In genomic region chr17:68290268-68290954, GRCh38 we compare ENCODE assay signal across 8 cellular contexts. TPM values are rescaled to one million over a fixed set of nuclear protein-coding genes. Genes with fewer than 3 reads are reported as not detected.
DNase-seq lines count a peak whose midpoint lies in the region; ATAC-seq and TF ChIP-seq lines count a peak whose summit lies in the region.

No MANE protein-coding gene starts in this region.

- peak overlapping the region; percentile 45 for H3K4me3 ChIP-seq in BJ (ENCODE audit: low read depth, low read length)
- H3K4me3 ChIP-seq in HUES48 (ENCODE audit: low read depth, low read length), result peak overlapping the region; percentile 66
- H3K4me3 ChIP-seq in dorsolateral prefrontal cortex, result peak overlapping the region; percentile 44 to 83 (median 69)
- no peak overlapping the region for H3K4me3 ChIP-seq in mucosa of descending colon

- DNase-seq in BJ (ENCODE audit: low read depth) (no peak), dorsolateral prefrontal cortex (peak in 9 of 10 donors; percentile 16 to 54 (median 48)), mucosa of descending colon (peak; percentile 40 to 78 (median 54)), NCI-H1048 (lab: John Stamatoyannopoulos, UW) (no peak)
- DNase-seq in activated CD4-positive, alpha-beta T cell treated with anti-CD3 and anti-CD28 coated beads for 48 hours, result peak; percentile 59
- DNase-seq in stimulated activated naive CD4-positive, alpha-beta T cell (lab: John Stamatoyannopoulos, UW), result peak; percentile 57 to 70 (median 64)

- ATAC-seq in mucosa of descending colon (no peak), HG03039 (IDR thresholded peaks at IDR 0.05; ENCODE audit: unreplicated experiment) (no peak)

- POLR2A ChIA-PET in BJ (lab: Charles Lee), result no interaction called here

- H3K9me3 ChIP-seq in HUES48 (ENCODE audit: control insufficient read depth, insufficient read depth, low read length) (no peaks in the 10 kb centered on the region), mucosa of descending colon (no peaks in the 10 kb centered on the region)

- H3K36me3 ChIP-seq in BJ (ENCODE audit: control insufficient read depth, insufficient read depth, low read length), result no peaks in the 10 kb centered on the region
- no peaks in the 10 kb centered on the region for H3K36me3 ChIP-seq in HUES48 (ENCODE audit: control insufficient read depth, insufficient read depth, low read length)
- no peaks in the 10 kb centered on the region for H3K36me3 ChIP-seq in mucosa of descending colon (ENCODE audit: low read depth)

- CTCF ChIA-PET in BJ (lab: Yijun Ruan, JAX), result interaction anchor here (0.6 to 2.1 kb wide), 2 partner anchors 12 to 109 kb away, joined by 3 to 6 read pairs; no protein-coding TSS in a partner anchor

- H3K4me1 ChIP-seq in HUES48 (ENCODE audit: control insufficient read depth, insufficient read depth, low read length) (peaks cover 45% of the 10 kb centered on the region), mucosa of descending colon (ENCODE audit: low read depth) (peaks cover 19% of the 10 kb centered on the region)

- intact Hi-C loops in dorsolateral prefrontal cortex (cut with DNase I), result loop anchor here in 1 of 2 donors (10.0 kb wide), 1 partner anchor 144 kb away; no protein-coding TSS in a partner anchor
- intact Hi-C loops in mucosa of descending colon (cut with DNase I, micrococcal nuclease), result loop anchor here in 1 of 2 donors (10.0 kb wide), 1 partner anchor 54 kb away; no protein-coding TSS in a partner anchor

- H3K27me3 ChIP-seq in BJ (ENCODE audit: control insufficient read depth, insufficient read depth, low read length), result peaks cover 9% of the 10 kb centered on the region
- peaks cover 42% of the 10 kb centered on the region for H3K27me3 ChIP-seq in HUES48 (ENCODE audit: control insufficient read depth, insufficient read depth, low read length)
- peaks cover 0 to 48% (median 0%) of the 10 kb centered on the region in 45 donors for H3K27me3 ChIP-seq in dorsolateral prefrontal cortex

- TF ChIP-seq CTCF in BJ (IDR thresholded peaks at IDR 0.05; ENCODE audit: insufficient read depth, low read depth, low read length), result no peak
- TF ChIP-seq CTCF in dorsolateral prefrontal cortex (IDR thresholded peaks at IDR 0.05 in 54 of 56, conservative IDR thresholded peaks at IDR 0.05 in 2 of 56; ENCODE audit: low read depth in 1 of 56, partially characterized antibody in 56 of 56), result no peak
- TF ChIP-seq CTCF in mucosa of descending colon (IDR thresholded peaks at IDR 0.05), result no peak

- no peak overlapping the region for H3K9ac ChIP-seq in HUES48 (ENCODE audit: low read depth, low read length)

- H3K27ac ChIP-seq in HUES48 (ENCODE audit: low read depth, low read length) (no peak overlapping the region), dorsolateral prefrontal cortex (peak overlapping the region in 52 of 59 donors; percentile 8 to 95 (median 78))

RNA-seq across cellular contexts. Expression of gene SLC16A6, which starts 0.5 kb away (rescaled TPM):
- polyA plus RNA-seq in BJ (2011; rRNA removed), result 0.20 and 0.22 TPM in 2 replicates
- polyA minus RNA-seq in BJ (2011; rRNA and poly(A)+ RNA removed), result 0.33 TPM in 1 of 2 replicates, not detected in the other
- 10 to 100 TPM in 5 of 120 experiments, 1 to 10 TPM in 115; 1.2 to 16.0 (median 5.8) TPM for total RNA-seq in dorsolateral prefrontal cortex
- total RNA-seq in mucosa of descending colon, result under 1 TPM; 0.14 to 0.47 (median 0.34) TPM

RNA-seq across cellular contexts. Expression of gene ARSG, which starts 0.9 kb away (rescaled TPM):
- 3.6 and 3.9 TPM in 2 replicates for polyA plus RNA-seq in BJ (2011; rRNA removed)
- polyA minus RNA-seq in BJ (2011; rRNA and poly(A)+ RNA removed), result 3.8 and 4.5 TPM in 2 replicates
- 10 to 100 TPM in 116 of 120 experiments, 1 to 10 TPM in 4; 8.1 to 27.0 (median 16.6) TPM for total RNA-seq in dorsolateral prefrontal cortex
- 1 to 10 TPM; 1.7 to 3.1 (median 2.1) TPM for total RNA-seq in mucosa of descending colon

RNA-seq across cellular contexts. Expression of gene AMZ2, which starts 42.6 kb away (rescaled TPM):
- polyA plus RNA-seq in BJ (2011; rRNA removed), result 52.0 and 91.1 TPM in 2 replicates
- 13.3 and 19.6 TPM in 2 replicates for polyA minus RNA-seq in BJ (2011; rRNA and poly(A)+ RNA removed)
- total RNA-seq in dorsolateral prefrontal cortex (100 to 1,000 TPM in 98 of 120 experiments, 10 to 100 TPM in 22; 77.7 to 163 (median 118) TPM), mucosa of descending colon (10 to 100 TPM; 38.0 to 72.0 (median 44.6) TPM)

Comparison
In these comparisons a context has a peak if more than half of its experiments do, and no peak if none do; other contexts are left out.
1. DNase-seq: peak in activated CD4-positive, alpha-beta T cell treated with anti-CD3 and anti-CD28 coated beads for 48 hours (single experiment), dorsolateral prefrontal cortex (9 of 10), mucosa of descending colon (3 of 3) and stimulated activated naive CD4-positive, alpha-beta T cell (6 of 6); none in BJ (single experiment) and NCI-H1048 (single experiment).